9 cellular contexts compared by ENCODE assay signal in genomic region chr2:186641132-186641806, GRCh38. TPM values are rescaled to one million over a fixed set of nuclear protein-coding genes. Genes with fewer than 3 reads are reported as not detected.
DNase-seq lines count a peak whose midpoint lies in the region; ATAC-seq, FAIRE-seq and TF ChIP-seq lines count a peak whose summit lies in the region.
"Had no signal": no experiment of that assay in that cellular context is flagged by ENCODE, and none has a peak within 500 bp of the region (broad histone marks: within the 10 kb centered on the region; RNA-seq: fewer than 3 reads in every experiment).

No MANE protein-coding gene starts in this region.

- CTCF ChIA-PET in WTC11 (lab: Charles Lee) = interaction anchor here (0.8 to 2.2 kb wide), 10 partner anchors 13 to 393 kb away, joined by 3 to 17 read pairs (median 4); partner anchors contain the start of gene ITGAV

- DNase-seq in kidney (no peak), WTC11 (ENCODE audit: low spot score) (no peak), H54 (ENCODE audit: insufficient read length, low spot score) (no peak), coronary artery (ENCODE audit: low spot score) (no peak), NCI-H510A treated with DMSO at 0.1 percent for 48 hours (lab: John Stamatoyannopoulos, UW) (no peak)

- H3K27me3 Mint-ChIP-seq in WTC11 (ENCODE audit: low read depth) = no peaks in the 10 kb centered on the region

- intact Hi-C loops in kidney (cut with DNase I) = loop anchor here (10.0 kb wide), 1 partner anchor 136 kb away; no protein-coding TSS in a partner anchor

- H3K4me3 ChIP-seq in kidney (ENCODE audit: low read length in 2 of 2) (no peak overlapping the region), coronary artery (no peak overlapping the region)
- H3K4me3 ChIP-seq: mucosa of descending colon had no signal

- no peak overlapping the region for H3K9ac ChIP-seq in kidney (ENCODE audit: low read length in 2 of 2)

- no peaks in the 10 kb centered on the region for H3K9me3 Mint-ChIP-seq in WTC11

- no peak overlapping the region for H3K27ac ChIP-seq in kidney (ENCODE audit: low read depth in 2 of 2, low read length in 2 of 2)
- no peak overlapping the region for H3K27ac ChIP-seq in coronary artery

- TF ChIP-seq CTCF in kidney (IDR thresholded peaks at IDR 0.05; ENCODE audit: borderline replicate concordance, extremely low read depth, insufficient read depth) (no peak), WTC11 (IDR thresholded peaks at IDR 0.05) (no peak), coronary artery (IDR thresholded peaks at IDR 0.05) (no peak)

- peaks cover 10% of the 10 kb centered on the region for H3K4me1 Mint-ChIP-seq in WTC11

- FAIRE-seq in kidney (lab: Jason Lieb, UNC) (peak; percentile 79), H54 (lab: Jason Lieb, UNC) (no peak)

- H3K9me3 ChIP-seq in kidney (ENCODE audit: control insufficient read depth in 1 of 2, low read length in 2 of 2) = no peaks in the 10 kb centered on the region
- H3K9me3 ChIP-seq: mucosa of descending colon had no signal

- H3K36me3 ChIP-seq in kidney (ENCODE audit: control insufficient read depth in 1 of 2, insufficient read depth in 2 of 2, low read length in 2 of 2) = peaks cover 7 to 10% of the 10 kb centered on the region in 2 donors

- peaks cover 3% of the 10 kb centered on the region for H3K36me3 Mint-ChIP-seq in WTC11

- no peak overlapping the region for H3K4me3 Mint-ChIP-seq in WTC11

- no peak for TF ChIP-seq POLR2A in H54 (IDR thresholded peaks at IDR 0.05; ENCODE audit: low read depth, low read length)

- ATAC-seq in GM18868 (IDR thresholded peaks at IDR 0.05; ENCODE audit: unreplicated experiment) = peak; percentile 15
- peak; percentile 12 for ATAC-seq in GM21619 (IDR thresholded peaks at IDR 0.05; ENCODE audit: unreplicated experiment)
- peak; percentile 1 for ATAC-seq in HG03469 (IDR thresholded peaks at IDR 0.05; ENCODE audit: unreplicated experiment)
- no peak for ATAC-seq in WTC11

- POLR2A ChIA-PET in WTC11 (lab: Charles Lee) = interaction anchor here (1.0 kb wide), 1 partner anchor 140 kb away, joined by 4 read pairs; no protein-coding TSS in a partner anchor

- no peak overlapping the region for H3K27ac Mint-ChIP-seq in WTC11

- H3K4me1 ChIP-seq in kidney (ENCODE audit: control insufficient read depth in 1 of 2, insufficient read depth in 1 of 2, low read depth in 1 of 2, low read length in 2 of 2) = no peaks in the 10 kb centered on the region

TF ChIP-seq in WTC11, 78 proteins besides CTCF, POLR2A, EP300 and RAD21 (continues in another document):
- no peak for TF ChIP-seq RORB (CRISPR knock-in tag; IDR thresholded peaks at IDR 0.05)
- no peak for TF ChIP-seq ATF6 (CRISPR knock-in tag; IDR thresholded peaks at IDR 0.05)
- no peak for TF ChIP-seq ZNF281 (CRISPR knock-in tag; IDR thresholded peaks at IDR 0.05)
- TF ChIP-seq KAT7 (CRISPR knock-in tag; IDR thresholded peaks at IDR 0.05; ENCODE audit: borderline replicate concordance) = no peak
- TF ChIP-seq E2F1 (CRISPR knock-in tag; IDR thresholded peaks at IDR 0.05) = no peak
- TF ChIP-seq NR1H2 (CRISPR knock-in tag; IDR thresholded peaks at IDR 0.05) = no peak
- TF ChIP-seq CDX4 (CRISPR knock-in tag; IDR thresholded peaks at IDR 0.05; ENCODE audit: borderline replicate concordance) = no peak
- no peak for TF ChIP-seq GABPB1 (CRISPR knock-in tag; IDR thresholded peaks at IDR 0.05)
- no peak for TF ChIP-seq PRDM15 (CRISPR knock-in tag; IDR thresholded peaks at IDR 0.05)
- TF ChIP-seq FOXK1 (CRISPR knock-in tag; IDR thresholded peaks at IDR 0.05) = no peak
- TF ChIP-seq USF1 (CRISPR knock-in tag; IDR thresholded peaks at IDR 0.05) = no peak

RNA-seq across cellular contexts. Expression of gene ITGAV, which starts 51.4 kb away (rescaled TPM):
- total RNA-seq in kidney = 99.0 TPM
- polyA plus RNA-seq in kidney (ENCODE audit: insufficient read depth, low read depth, low replicate concordance) = 26.3 TPM
- 26.5 to 30.0 TPM (median 27.7 TPM) in 3 replicates for total RNA-seq in WTC11 (2021)

RNA-seq across cellular contexts. Expression of gene FAM171B, which starts 52.6 kb away (rescaled TPM):
- total RNA-seq in kidney (7.4 TPM), WTC11 (2021) (19.6 to 28.5 TPM (median 21.4 TPM) in 3 replicates)
- polyA plus RNA-seq in kidney (ENCODE audit: insufficient read depth, low read depth, low replicate concordance) = 0.97 TPM
